Comparison of ENCODE assay signal across 8 cellular contexts in genomic region chr10:14009315-14010082, GRCh38.
DNase-seq lines count a peak whose midpoint lies in the region; ATAC-seq and TF ChIP-seq lines count a peak whose summit lies in the region.

No MANE protein-coding gene starts in this region.

- H3K79me2 ChIP-seq in parathyroid adenoma, result no peaks in the 10 kb centered on the region

- H3K27me3 Mint-ChIP-seq in type B pancreatic cell, result peaks cover 13% of the 10 kb centered on the region

- no peaks in the 10 kb centered on the region for H3K9me3 ChIP-seq in BLaER1 treated with 17β-estradiol and CSF1 and Interleukin-3, amounts not matched to agents 10 nM and 100 nM (replicated peaks in 1 of 11)
- no peaks in the 10 kb centered on the region for H3K9me3 ChIP-seq in parathyroid adenoma (ENCODE audit: control insufficient read depth, low read length)

- H3K4me1 ChIP-seq in BLaER1 treated with 17β-estradiol and CSF1 and Interleukin-3, amounts not matched to agents 10 nM and 100 nM, result peaks cover 32 to 38% (median 35%) of the 10 kb centered on the region in 10 experiments
- no peaks in the 10 kb centered on the region for H3K4me1 ChIP-seq in parathyroid adenoma

- no peaks in the 10 kb centered on the region for H4K20me1 ChIP-seq in BLaER1 treated with 17β-estradiol and CSF1 and Interleukin-3, amounts not matched to agents 10 nM and 100 nM

- H2AFZ ChIP-seq in parathyroid adenoma, result no peak overlapping the region

- H3K27me3 ChIP-seq in BLaER1 treated with 17β-estradiol and CSF1 and Interleukin-3, amounts not matched to agents 10 nM and 100 nM, result no peaks in the 10 kb centered on the region; a peak in 1 of 22 replicates
- no peaks in the 10 kb centered on the region for H3K27me3 ChIP-seq in parathyroid adenoma (ENCODE audit: control insufficient read depth, insufficient read depth, low read length)

- no peaks in the 10 kb centered on the region for H3K9me3 Mint-ChIP-seq in type B pancreatic cell

- H3K4me2 ChIP-seq in BLaER1 treated with 17β-estradiol and CSF1 and Interleukin-3, amounts not matched to agents 10 nM and 100 nM, result peak overlapping the region; percentile 63 to 92 (median 77)
- H3K4me2 ChIP-seq in parathyroid adenoma (ENCODE audit: low read length), result peak overlapping the region; percentile 33

- peak overlapping the region; percentile 68 for H3K4me3 Mint-ChIP-seq in type B pancreatic cell

- peaks cover 4% of the 10 kb centered on the region for H3K36me3 Mint-ChIP-seq in type B pancreatic cell

- H3K27ac ChIP-seq in BLaER1 treated with 17β-estradiol and CSF1 and Interleukin-3, amounts not matched to agents 10 nM and 100 nM, result peak overlapping the region in 3 of 11 experiments; percentile 11 to 31 (median 21); a peak in 3 of 22 replicates
- no peak overlapping the region for H3K27ac ChIP-seq in parathyroid adenoma

- DNase-seq in activated CD4-positive, alpha-beta T cell treated with anti-CD3 and anti-CD28 coated beads for 48 hours, result peak; percentile 83
- DNase-seq in dermis blood vessel endothelial cell, result peak; percentile 64
- DNase-seq in type B pancreatic cell (ENCODE audit: extremely low spot score, unreplicated experiment), result no peak
- DNase-seq in middle frontal gyrus (ENCODE audit: extremely low spot score, low spot score), result no peak
- DNase-seq in NCI-H510A (lab: John Stamatoyannopoulos, UW), result no peak

- TF ChIP-seq CTCF in parathyroid adenoma (IDR thresholded peaks at IDR 0.05) (no peak), type B pancreatic cell (conservative IDR thresholded peaks at IDR 0.05) (no peak)

- H3K4me1 Mint-ChIP-seq in type B pancreatic cell (ENCODE audit: unreplicated experiment), result peaks cover 50% of the 10 kb centered on the region

- no peaks in the 10 kb centered on the region for H3K36me3 ChIP-seq in BLaER1 treated with 17β-estradiol and CSF1 and Interleukin-3, amounts not matched to agents 10 nM and 100 nM
- no peaks in the 10 kb centered on the region for H3K36me3 ChIP-seq in parathyroid adenoma (ENCODE audit: control insufficient read depth, insufficient read depth, low read length)

- H3K4me3 ChIP-seq in BLaER1 treated with 17β-estradiol and CSF1 and Interleukin-3, amounts not matched to agents 10 nM and 100 nM, result no peak overlapping the region
- no peak overlapping the region for H3K4me3 ChIP-seq in parathyroid adenoma (ENCODE audit: low read depth, low read length)

- peak overlapping the region in 2 of 11 experiments; percentile 19 to 39; a peak in 2 of 22 replicates for H3K9ac ChIP-seq in BLaER1 treated with 17β-estradiol and CSF1 and Interleukin-3, amounts not matched to agents 10 nM and 100 nM
- no peak overlapping the region for H3K9ac ChIP-seq in parathyroid adenoma

- peak overlapping the region; percentile 77 for H3K27ac Mint-ChIP-seq in type B pancreatic cell

- peak; percentile 74 for ATAC-seq in HG02610 (IDR thresholded peaks at IDR 0.05; ENCODE audit: unreplicated experiment)

Comparison
In these comparisons a context has a peak if more than half of its experiments do, and no peak if none do; other contexts are left out.
1. DNase-seq: peak in activated CD4-positive, alpha-beta T cell treated with anti-CD3 and anti-CD28 coated beads for 48 hours (single experiment) and dermis blood vessel endothelial cell (single experiment); none in type B pancreatic cell (single experiment), middle frontal gyrus (single experiment) and NCI-H510A (single experiment).